In the genomic region with DNA sequence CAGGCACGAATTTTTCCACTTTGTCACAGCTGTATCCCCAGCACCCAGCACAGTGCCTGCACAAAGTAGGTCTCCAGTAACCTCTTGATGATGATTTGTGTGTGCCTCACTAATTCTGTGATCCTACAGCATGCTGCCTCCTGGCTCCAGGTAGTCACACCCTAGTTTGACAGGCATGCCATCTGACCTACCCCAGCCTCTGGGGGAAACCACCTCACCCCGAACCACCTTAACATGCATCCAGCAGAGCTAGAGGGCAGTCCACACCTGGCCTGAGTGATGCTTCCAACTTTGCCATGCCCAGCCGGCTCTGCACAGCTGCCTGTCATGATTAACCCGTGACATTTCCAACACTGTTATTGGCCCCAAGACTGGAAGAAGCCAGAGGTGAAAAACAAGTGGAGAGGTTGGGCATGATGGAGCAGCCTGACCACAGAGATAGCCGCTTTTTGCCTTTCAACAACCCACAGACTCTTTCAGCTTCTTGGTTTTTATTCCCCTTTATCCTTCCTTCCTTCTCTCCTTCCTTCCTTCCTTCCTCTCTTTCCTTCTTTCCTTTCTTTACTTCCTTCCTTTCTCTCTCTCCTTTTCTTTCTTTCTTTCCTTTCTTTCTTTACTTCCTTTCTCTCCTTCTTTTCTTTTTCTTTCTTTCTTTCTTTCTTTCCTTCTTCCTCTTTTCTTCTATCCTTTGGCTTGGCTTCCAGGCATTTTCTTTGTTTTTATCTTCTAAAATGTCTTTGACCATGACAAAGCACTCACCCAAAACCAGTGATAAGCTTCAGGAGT, we compare ENCODE assay signal across 24 cellular contexts.
"Had no signal": no experiment of that assay in that cellular context is flagged by ENCODE, and none has a peak within 500 bp of the region (broad histone marks: within the 10 kb centered on the region; RNA-seq: fewer than 3 reads in every experiment).

No MANE protein-coding gene starts in this region.

- H3K27ac ChIP-seq: esophagus squamous epithelium, gastroesophageal sphincter, left ventricle myocardium inferior, lower lobe of right lung, sigmoid colon, skin epidermis, testis, tibial nerve, upper lobe of right lung had no signal

- H3K36me3 Mint-ChIP-seq: memory B cell; mesothelial cell of epicardium; natural killer cell; stimulated activated naive B cell treated with anti-CD40 and anti-IgM and Interleukin-4, amounts not matched to agents 10 μg/mL and 1 μg/mL and 100 μg/mL, for 72 hours had no signal

- H3K9me3 Mint-ChIP-seq: dendritic cell treated with granulocyte-macrophage colony-stimulating factor and Interleukin-4, amounts not matched to agents 40 ng/mL and 50 ng/mL, for 4 days; effector memory CD8-positive, alpha-beta T cell; memory B cell; mesothelial cell of epicardium; natural killer cell; neural crest cell; stimulated activated naive B cell treated with anti-CD40 and anti-IgM and Interleukin-4, amounts not matched to agents 10 μg/mL and 1 μg/mL and 100 μg/mL, for 72 hours; stimulated activated naive CD8-positive, alpha-beta T cell treated with anti-CD3 and anti-CD28 coated beads, Interleukin-15, amount 100 ng/mL, for 72 hours had no signal

- DNase-seq: effector memory CD8-positive, alpha-beta T cell; esophagus squamous epithelium; foreskin fibroblast; glutamatergic neuron; kidney; left cardiac atrium; left ventricle myocardium inferior; lower lobe of right lung; natural killer cell; posterior cingulate gyrus; sigmoid colon; stimulated activated CD4-positive, alpha-beta T cell treated with anti-CD3 and anti-CD28 coated beads, Interleukin-2, amount 100 ng/mL, for 24 hours; stimulated activated CD4-positive, alpha-beta T cell treated with anti-CD3 and anti-CD28 coated beads, Interleukin-4, amount 100 ng/mL, for 4 hours; stimulated activated naive B cell treated with anti-CD40 and anti-IgM and Interleukin-4, amounts not matched to agents 10 μg/mL and 1 μg/mL and 100 μg/mL, for 72 hours; stimulated activated naive CD8-positive, alpha-beta T cell treated with anti-CD3 and anti-CD28 coated beads, Interleukin-15, amount 100 ng/mL, for 72 hours; testis; upper lobe of right lung had no signal

- H3K27ac Mint-ChIP-seq: dendritic cell treated with granulocyte-macrophage colony-stimulating factor and Interleukin-4, amounts not matched to agents 40 ng/mL and 50 ng/mL, for 4 days; effector memory CD8-positive, alpha-beta T cell; memory B cell; mesothelial cell of epicardium; natural killer cell; stimulated activated naive B cell treated with anti-CD40 and anti-IgM and Interleukin-4, amounts not matched to agents 10 μg/mL and 1 μg/mL and 100 μg/mL, for 72 hours; stimulated activated naive CD8-positive, alpha-beta T cell treated with anti-CD3 and anti-CD28 coated beads, Interleukin-15, amount 100 ng/mL, for 72 hours had no signal

- H3K4me1 Mint-ChIP-seq: memory B cell; natural killer cell; neural crest cell; stimulated activated naive B cell treated with anti-CD40 and anti-IgM and Interleukin-4, amounts not matched to agents 10 μg/mL and 1 μg/mL and 100 μg/mL, for 72 hours; stimulated activated naive CD8-positive, alpha-beta T cell treated with anti-CD3 and anti-CD28 coated beads, Interleukin-15, amount 100 ng/mL, for 72 hours had no signal

- H3K36me3 ChIP-seq: esophagus squamous epithelium, gastroesophageal sphincter, left ventricle myocardium inferior, lower lobe of right lung, sigmoid colon, tibial nerve, upper lobe of right lung had no signal

- H3K9me3 ChIP-seq: esophagus squamous epithelium, gastroesophageal sphincter, left ventricle myocardium inferior, lower lobe of right lung, sigmoid colon, testis, tibial nerve, upper lobe of right lung had no signal

- H3K4me3 Mint-ChIP-seq: dendritic cell treated with granulocyte-macrophage colony-stimulating factor and Interleukin-4, amounts not matched to agents 40 ng/mL and 50 ng/mL, for 4 days; effector memory CD8-positive, alpha-beta T cell; memory B cell; mesothelial cell of epicardium; natural killer cell; neural crest cell; stimulated activated naive B cell treated with anti-CD40 and anti-IgM and Interleukin-4, amounts not matched to agents 10 μg/mL and 1 μg/mL and 100 μg/mL, for 72 hours; stimulated activated naive CD8-positive, alpha-beta T cell treated with anti-CD3 and anti-CD28 coated beads, Interleukin-15, amount 100 ng/mL, for 72 hours had no signal

- H3K4me3 ChIP-seq: esophagus squamous epithelium, gastroesophageal sphincter, left ventricle myocardium inferior, lower lobe of right lung, sigmoid colon, skin epidermis, testis, tibial nerve, upper lobe of right lung had no signal

- H3K4me1 ChIP-seq: esophagus squamous epithelium, gastroesophageal sphincter, left ventricle myocardium inferior, sigmoid colon, testis, tibial nerve had no signal

- ATAC-seq: effector memory CD8-positive, alpha-beta T cell; gastroesophageal sphincter; left cardiac atrium; lower lobe of right lung; natural killer cell; stimulated activated naive B cell treated with anti-CD40 and anti-IgM and Interleukin-4, amounts not matched to agents 10 μg/mL and 1 μg/mL and 100 μg/mL, for 72 hours; stimulated activated naive CD8-positive, alpha-beta T cell treated with anti-CD3 and anti-CD28 coated beads, Interleukin-15, amount 100 ng/mL, for 72 hours; upper lobe of right lung had no signal

- H3K27me3 ChIP-seq: testis, tibial nerve, upper lobe of right lung had no signal
